ENCODE assay signal across 1 cellular context in the genomic region with DNA sequence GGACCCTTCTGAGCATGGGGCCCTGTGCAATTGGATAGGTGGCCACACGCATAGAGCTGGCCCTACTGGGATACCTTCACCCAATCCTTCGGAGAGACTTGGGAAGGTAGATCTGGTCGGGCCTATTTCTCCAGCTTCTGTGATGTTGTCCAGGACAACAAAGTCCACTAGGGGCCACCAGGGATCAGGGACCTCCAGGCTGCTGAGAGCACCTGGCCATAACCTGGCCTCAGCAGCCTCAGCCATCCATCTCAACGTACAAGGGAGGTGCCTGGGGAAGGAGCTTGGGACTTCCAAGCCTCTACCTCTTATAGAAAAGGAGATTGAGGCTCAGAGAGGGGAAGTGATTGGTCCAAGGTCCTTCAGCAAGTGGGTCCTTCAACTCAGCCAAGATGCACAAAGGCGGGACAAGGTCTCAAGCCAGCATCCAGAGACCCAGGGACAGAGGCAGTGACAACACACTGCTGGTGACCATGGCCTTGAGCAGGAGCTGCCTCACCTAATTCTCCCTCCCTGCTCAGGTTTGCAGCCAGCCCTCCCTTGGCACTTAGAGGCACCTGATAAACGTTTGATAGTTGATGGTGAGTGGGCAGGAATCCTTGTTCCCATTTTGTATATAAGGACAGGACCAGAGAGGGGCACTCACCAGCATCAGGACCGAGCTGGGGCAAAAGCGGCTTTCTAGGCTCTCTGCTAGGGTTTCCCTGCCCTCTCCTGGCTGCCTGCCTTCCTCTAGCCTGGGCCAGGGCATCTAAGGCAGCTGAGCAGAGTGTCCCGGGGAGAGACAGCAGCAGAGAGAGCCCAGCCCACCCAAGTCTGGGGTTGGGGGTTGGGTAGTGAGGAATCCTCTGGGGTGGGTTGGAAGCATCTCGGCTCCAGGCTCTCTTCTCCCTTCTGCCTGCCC.
TF ChIP-seq lines count a peak whose summit lies in the region.

No MANE protein-coding gene starts in this region.

TF ChIP-seq in GM12878, 131 proteins besides CTCF, POLR2A, EP300 and RAD21:
- TF ChIP-seq HCFC1 (IDR thresholded peaks at IDR 0.05; ENCODE audit: low read length) (no peak), SIN3A (IDR thresholded peaks at IDR 0.05; ENCODE audit: low read depth, low read length) (no peak), HDAC6 (IDR thresholded peaks at IDR 0.05; ENCODE audit: unreplicated experiment) (no peak), IRF4 (IDR thresholded peaks at IDR 0.05; ENCODE audit: low read depth, low read length) (no peak), MTA3 (IDR thresholded peaks at IDR 0.05; ENCODE audit: borderline replicate concordance, low read length) (no peak), PAX5 (IDR thresholded peaks at IDR 0.05; ENCODE audit: borderline replicate concordance, low read depth, low read length) (no peak), EZH2 (IDR thresholded peaks at IDR 0.05; ENCODE audit: borderline replicate concordance, control insufficient read depth, low read depth, low read length) (no peak), CHD1 (IDR thresholded peaks at IDR 0.05; ENCODE audit: low read depth, low read length) (no peak), STAT1 (conservative IDR thresholded peaks at IDR 0.05) (no peak), NR2F1 (conservative IDR thresholded peaks at IDR 0.05) (no peak)
- TF ChIP-seq, protein P1, sequence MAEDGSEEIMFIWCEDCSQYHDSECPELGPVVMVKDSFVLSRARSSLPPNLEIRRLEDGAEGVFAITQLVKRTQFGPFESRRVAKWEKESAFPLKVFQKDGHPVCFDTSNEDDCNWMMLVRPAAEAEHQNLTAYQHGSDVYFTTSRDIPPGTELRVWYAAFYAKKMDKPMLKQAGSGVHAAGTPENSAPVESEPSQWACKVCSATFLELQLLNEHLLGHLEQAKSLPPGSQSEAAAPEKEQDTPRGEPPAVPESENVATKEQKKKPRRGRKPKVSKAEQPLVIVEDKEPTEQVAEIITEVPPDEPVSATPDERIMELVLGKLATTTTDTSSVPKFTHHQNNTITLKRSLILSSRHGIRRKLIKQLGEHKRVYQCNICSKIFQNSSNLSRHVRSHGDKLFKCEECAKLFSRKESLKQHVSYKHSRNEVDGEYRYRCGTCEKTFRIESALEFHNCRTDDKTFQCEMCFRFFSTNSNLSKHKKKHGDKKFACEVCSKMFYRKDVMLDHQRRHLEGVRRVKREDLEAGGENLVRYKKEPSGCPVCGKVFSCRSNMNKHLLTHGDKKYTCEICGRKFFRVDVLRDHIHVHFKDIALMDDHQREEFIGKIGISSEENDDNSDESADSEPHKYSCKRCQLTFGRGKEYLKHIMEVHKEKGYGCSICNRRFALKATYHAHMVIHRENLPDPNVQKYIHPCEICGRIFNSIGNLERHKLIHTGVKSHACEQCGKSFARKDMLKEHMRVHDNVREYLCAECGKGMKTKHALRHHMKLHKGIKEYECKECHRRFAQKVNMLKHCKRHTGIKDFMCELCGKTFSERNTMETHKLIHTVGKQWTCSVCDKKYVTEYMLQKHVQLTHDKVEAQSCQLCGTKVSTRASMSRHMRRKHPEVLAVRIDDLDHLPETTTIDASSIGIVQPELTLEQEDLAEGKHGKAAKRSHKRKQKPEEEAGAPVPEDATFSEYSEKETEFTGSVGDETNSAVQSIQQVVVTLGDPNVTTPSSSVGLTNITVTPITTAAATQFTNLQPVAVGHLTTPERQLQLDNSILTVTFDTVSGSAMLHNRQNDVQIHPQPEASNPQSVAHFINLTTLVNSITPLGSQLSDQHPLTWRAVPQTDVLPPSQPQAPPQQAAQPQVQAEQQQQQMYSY (CRISPR knock-in tag; IDR thresholded peaks at IDR 0.05), result no peak
- TF ChIP-seq, protein P2, sequence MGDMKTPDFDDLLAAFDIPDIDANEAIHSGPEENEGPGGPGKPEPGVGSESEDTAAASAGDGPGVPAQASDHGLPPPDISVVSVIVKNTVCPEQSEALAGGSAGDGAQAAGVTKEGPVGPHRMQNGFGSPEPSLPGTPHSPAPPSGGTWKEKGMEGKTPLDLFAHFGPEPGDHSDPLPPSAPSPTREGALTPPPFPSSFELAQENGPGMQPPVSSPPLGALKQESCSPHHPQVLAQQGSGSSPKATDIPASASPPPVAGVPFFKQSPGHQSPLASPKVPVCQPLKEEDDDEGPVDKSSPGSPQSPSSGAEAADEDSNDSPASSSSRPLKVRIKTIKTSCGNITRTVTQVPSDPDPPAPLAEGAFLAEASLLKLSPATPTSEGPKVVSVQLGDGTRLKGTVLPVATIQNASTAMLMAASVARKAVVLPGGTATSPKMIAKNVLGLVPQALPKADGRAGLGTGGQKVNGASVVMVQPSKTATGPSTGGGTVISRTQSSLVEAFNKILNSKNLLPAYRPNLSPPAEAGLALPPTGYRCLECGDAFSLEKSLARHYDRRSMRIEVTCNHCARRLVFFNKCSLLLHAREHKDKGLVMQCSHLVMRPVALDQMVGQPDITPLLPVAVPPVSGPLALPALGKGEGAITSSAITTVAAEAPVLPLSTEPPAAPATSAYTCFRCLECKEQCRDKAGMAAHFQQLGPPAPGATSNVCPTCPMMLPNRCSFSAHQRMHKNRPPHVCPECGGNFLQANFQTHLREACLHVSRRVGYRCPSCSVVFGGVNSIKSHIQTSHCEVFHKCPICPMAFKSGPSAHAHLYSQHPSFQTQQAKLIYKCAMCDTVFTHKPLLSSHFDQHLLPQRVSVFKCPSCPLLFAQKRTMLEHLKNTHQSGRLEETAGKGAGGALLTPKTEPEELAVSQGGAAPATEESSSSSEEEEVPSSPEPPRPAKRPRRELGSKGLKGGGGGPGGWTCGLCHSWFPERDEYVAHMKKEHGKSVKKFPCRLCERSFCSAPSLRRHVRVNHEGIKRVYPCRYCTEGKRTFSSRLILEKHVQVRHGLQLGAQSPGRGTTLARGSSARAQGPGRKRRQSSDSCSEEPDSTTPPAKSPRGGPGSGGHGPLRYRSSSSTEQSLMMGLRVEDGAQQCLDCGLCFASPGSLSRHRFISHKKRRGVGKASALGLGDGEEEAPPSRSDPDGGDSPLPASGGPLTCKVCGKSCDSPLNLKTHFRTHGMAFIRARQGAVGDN (IDR thresholded peaks at IDR 0.05), result no peak
